In the genomic region with DNA sequence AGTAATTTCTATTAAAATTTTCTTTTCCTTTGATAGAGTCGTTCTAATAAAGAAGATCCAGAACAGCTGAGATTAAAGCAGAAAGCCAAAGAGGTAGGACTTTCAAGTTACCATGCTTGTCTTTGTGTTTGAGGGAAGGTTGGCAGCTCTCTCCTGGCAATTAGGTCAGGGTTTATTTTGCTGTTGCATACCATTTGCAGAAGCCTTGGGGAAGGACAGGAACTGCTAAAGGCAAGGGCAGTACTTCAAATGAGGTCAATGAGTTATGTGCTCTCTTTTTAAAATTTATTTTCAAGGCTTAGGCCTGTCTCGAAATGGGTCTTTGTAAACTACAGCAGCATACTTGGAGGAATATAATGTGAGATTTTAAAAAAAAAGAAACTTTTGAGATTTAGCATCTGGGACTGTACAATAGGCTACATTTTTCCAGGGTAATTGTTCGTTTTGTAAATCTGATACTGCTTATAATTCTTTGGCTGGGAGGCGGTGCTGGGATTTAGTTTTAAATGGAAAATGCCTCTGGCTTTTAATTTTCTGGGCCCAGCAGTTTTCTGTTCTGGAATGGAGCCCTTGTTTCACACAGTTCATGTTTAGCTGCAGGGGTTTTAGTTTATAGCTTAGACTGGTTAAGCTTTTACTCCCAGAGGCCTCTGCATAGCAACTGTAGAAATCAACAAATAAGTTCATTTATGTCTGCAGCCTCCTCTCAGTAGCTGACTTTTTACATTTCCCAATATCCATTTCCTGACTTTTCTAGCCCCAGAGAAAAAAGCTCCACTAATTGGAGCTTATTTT, we compare ENCODE assay signal across 16 cellular contexts.
DNase-seq lines count a peak whose midpoint lies in the region; ATAC-seq and TF ChIP-seq lines count a peak whose summit lies in the region.
"Had no signal": no experiment of that assay in that cellular context is flagged by ENCODE, and none has a peak within 500 bp of the region (broad histone marks: within the 10 kb centered on the region; RNA-seq: fewer than 3 reads in every experiment).

No MANE protein-coding gene starts in this region.

- intact Hi-C loops in left lung (cut with DNase I) (no loop called here), vagina (cut with DNase I) (no loop called here)

- H3K4me1 ChIP-seq in endocrine pancreas (ENCODE audit: control insufficient read depth, insufficient read depth, low read length), result no peaks in the 10 kb centered on the region
- H3K4me1 ChIP-seq in left lung, result no peaks in the 10 kb centered on the region
- peaks cover 27% of the 10 kb centered on the region for H3K4me1 ChIP-seq in vagina
- H3K4me1 ChIP-seq: foreskin keratinocyte had no signal

- H3K27ac Mint-ChIP-seq in HFFc6, result peak overlapping the region; percentile 34; the same call in 1 of the 2 replicates
- H3K27ac Mint-ChIP-seq: activated CD4-positive, alpha-beta memory T cell treated with anti-CD3 and anti-CD28 coated beads, Interleukin-2, amount 10 ng/mL, durations not matched to agents 7 days and 5 days; stimulated activated naive CD8-positive, alpha-beta T cell treated with anti-CD3 and anti-CD28 coated beads, Interleukin-15, Interleukin-2, amounts not matched to agents 100 ng/mL and 50 ng/mL, for 24 hours had no signal

- peak overlapping the region; percentile 26 for H3K9ac ChIP-seq in endocrine pancreas (ENCODE audit: control insufficient read depth, insufficient read depth, low read length)

- H3K9me3 ChIP-seq in endocrine pancreas (ENCODE audit: control insufficient read depth, low read length) (no peaks in the 10 kb centered on the region), left lung (no peaks in the 10 kb centered on the region), vagina (no peaks in the 10 kb centered on the region)

- H3K27ac ChIP-seq in left lung (peak overlapping the region in 1 of 2 donors; percentile 28), skin epidermis (peak overlapping the region in 13 of 21 experiments; percentile 14 to 54 (median 32)), vagina (no peak overlapping the region)
- H3K27ac ChIP-seq: cardiac muscle cell, foreskin keratinocyte had no signal

- H3K4me1 Mint-ChIP-seq in HFFc6 (ENCODE audit: low read depth), result peaks cover 25% of the 10 kb centered on the region
- H3K4me1 Mint-ChIP-seq: activated CD4-positive, alpha-beta memory T cell treated with anti-CD3 and anti-CD28 coated beads, Interleukin-2, amount 10 ng/mL, durations not matched to agents 7 days and 5 days had no signal

- H3K36me3 Mint-ChIP-seq in HFFc6 (ENCODE audit: low read depth), result no peaks in the 10 kb centered on the region

- H3K4me3 Mint-ChIP-seq in HFFc6, result no peak overlapping the region
- H3K4me3 Mint-ChIP-seq: activated CD4-positive, alpha-beta memory T cell treated with anti-CD3 and anti-CD28 coated beads, Interleukin-2, amount 10 ng/mL, durations not matched to agents 7 days and 5 days; CD8-positive, alpha-beta T cell; stimulated activated naive CD8-positive, alpha-beta T cell treated with anti-CD3 and anti-CD28 coated beads, Interleukin-15, Interleukin-2, amounts not matched to agents 100 ng/mL and 50 ng/mL, for 24 hours had no signal

- ATAC-seq in left lung (peak; percentile 36), esophagus mucosa (no peak)
- ATAC-seq: CD8-positive, alpha-beta T cell; foreskin keratinocyte; left colon had no signal

- DNase-seq in HFFc6, result peak; percentile 20
- DNase-seq in left lung, result no peak
- no peak for DNase-seq in DMS79 (lab: John Stamatoyannopoulos, UW)
- no peak for DNase-seq in vagina (ENCODE audit: extremely low spot score in 2 of 2)
- DNase-seq: activated CD4-positive, alpha-beta memory T cell treated with anti-CD3 and anti-CD28 coated beads, Interleukin-2, amount 10 ng/mL, durations not matched to agents 7 days and 5 days; CD8-positive, alpha-beta T cell; foreskin keratinocyte; Karpas-422; left colon; NCI-H2107; stimulated activated CD4-positive, alpha-beta T cell treated with anti-CD3 and anti-CD28 coated beads, Interleukin-4, amount 100 ng/mL, for 24 hours had no signal

- H3K4me3 ChIP-seq in endocrine pancreas (ENCODE audit: control insufficient read depth, insufficient read depth, low read length), result no peak overlapping the region
- H3K4me3 ChIP-seq in left lung, result no peak overlapping the region
- no peak overlapping the region for H3K4me3 ChIP-seq in skin epidermis
- no peak overlapping the region for H3K4me3 ChIP-seq in vagina
- H3K4me3 ChIP-seq: cardiac muscle cell had no signal

- H3K27me3 Mint-ChIP-seq in HFFc6 (ENCODE audit: insufficient read depth), result no peaks in the 10 kb centered on the region
- H3K27me3 Mint-ChIP-seq: activated CD4-positive, alpha-beta memory T cell treated with anti-CD3 and anti-CD28 coated beads, Interleukin-2, amount 10 ng/mL, durations not matched to agents 7 days and 5 days; stimulated activated naive CD8-positive, alpha-beta T cell treated with anti-CD3 and anti-CD28 coated beads, Interleukin-15, Interleukin-2, amounts not matched to agents 100 ng/mL and 50 ng/mL, for 24 hours had no signal

- TF ChIP-seq CTCF in HFFc6 (IDR thresholded peaks at IDR 0.05) (no peak), left lung (IDR thresholded peaks at IDR 0.05) (no peak), vagina (IDR thresholded peaks at IDR 0.05) (no peak)

- no peak for TF ChIP-seq POLR2A in vagina (IDR thresholded peaks at IDR 0.05)

- no peaks in the 10 kb centered on the region for H3K9me3 Mint-ChIP-seq in HFFc6
- H3K9me3 Mint-ChIP-seq: activated CD4-positive, alpha-beta memory T cell treated with anti-CD3 and anti-CD28 coated beads, Interleukin-2, amount 10 ng/mL, durations not matched to agents 7 days and 5 days; CD8-positive, alpha-beta T cell; stimulated activated naive CD8-positive, alpha-beta T cell treated with anti-CD3 and anti-CD28 coated beads, Interleukin-15, Interleukin-2, amounts not matched to agents 100 ng/mL and 50 ng/mL, for 24 hours had no signal

- H3K36me3 ChIP-seq in endocrine pancreas (ENCODE audit: control insufficient read depth, insufficient read depth, low read length) (no peaks in the 10 kb centered on the region), left lung (no peaks in the 10 kb centered on the region), vagina (no peaks in the 10 kb centered on the region)
- H3K36me3 ChIP-seq: cardiac muscle cell had no signal

- no peaks in the 10 kb centered on the region for H3K27me3 ChIP-seq in endocrine pancreas (ENCODE audit: control insufficient read depth, insufficient read depth, low read length)
- H3K27me3 ChIP-seq in left lung, result no peaks in the 10 kb centered on the region
- H3K27me3 ChIP-seq in vagina, result no peaks in the 10 kb centered on the region
- H3K27me3 ChIP-seq: cardiac muscle cell, foreskin keratinocyte had no signal
